ENCODE assay signal across 16 cellular contexts in the genomic region with DNA sequence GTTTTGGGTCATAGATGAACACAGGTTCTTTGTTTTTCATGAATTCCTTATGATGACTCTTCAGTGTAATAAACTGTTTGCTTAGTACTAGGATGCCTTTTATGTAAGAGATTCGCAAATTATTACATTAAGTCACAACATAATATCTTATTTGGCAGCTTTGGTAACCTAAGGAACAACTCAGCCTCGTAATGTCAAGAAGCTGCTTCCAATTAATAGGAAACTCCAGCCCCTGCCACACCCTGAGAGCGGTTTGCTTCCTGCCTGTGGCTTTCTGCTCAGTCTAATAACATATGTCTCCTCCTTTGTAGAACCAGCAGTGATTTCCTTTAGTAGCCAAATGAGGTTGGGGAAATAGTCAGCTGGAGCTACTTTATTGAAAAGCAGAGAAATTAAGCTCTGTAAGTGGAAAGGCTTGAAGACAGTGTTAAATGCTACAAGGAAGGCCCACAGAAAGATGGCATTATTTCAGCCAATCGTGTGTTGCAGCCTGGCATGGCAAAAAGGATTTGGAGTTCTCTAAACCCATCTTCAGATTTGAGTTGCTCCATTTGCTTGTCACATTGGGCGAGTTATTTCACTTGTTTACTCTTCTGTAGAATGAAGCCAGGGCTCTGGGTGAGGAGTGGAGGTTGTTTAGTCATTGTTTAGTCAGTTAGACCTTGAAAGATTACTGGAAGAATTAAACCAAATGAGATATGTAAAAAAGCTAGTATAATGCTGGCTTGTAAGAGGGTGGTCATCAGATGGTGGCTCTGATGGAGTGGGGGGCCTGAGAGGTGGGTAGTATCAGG. TPM values are rescaled to one million over a fixed set of nuclear protein-coding genes. Genes with fewer than 3 reads are reported as not detected.
DNase-seq lines count a peak whose midpoint lies in the region; ATAC-seq and TF ChIP-seq lines count a peak whose summit lies in the region.
"Had no signal": no experiment of that assay in that cellular context is flagged by ENCODE, and none has a peak within 500 bp of the region (broad histone marks: within the 10 kb centered on the region; RNA-seq: fewer than 3 reads in every experiment).

No MANE protein-coding gene starts in this region.

- peaks cover 73% of the 10 kb centered on the region for H3K36me3 ChIP-seq in Karpas-422 (ENCODE audit: insufficient read depth, low read length)

- H3K36me3 Mint-ChIP-seq in T-cell, result peaks cover 69% of the 10 kb centered on the region

- H3K27me3 Mint-ChIP-seq in T-cell, result no peaks in the 10 kb centered on the region

- no peaks in the 10 kb centered on the region for H3K27me3 ChIP-seq in Karpas-422 (ENCODE audit: low read length)
- H3K27me3 ChIP-seq: cardiac muscle cell, heart left ventricle had no signal

- H3K9ac ChIP-seq in Karpas-422 (ENCODE audit: low read length), result no peak overlapping the region
- H3K9ac ChIP-seq: parathyroid adenoma had no signal

- DNase-seq in AG08395 (ENCODE audit: low spot score), result peak; percentile 59
- DNase-seq in GM04504 (ENCODE audit: low read depth), result peak; percentile 46
- DNase-seq in choroid plexus epithelial cell (ENCODE audit: low read depth), result peak; percentile 45
- peak; percentile 17 for DNase-seq in kidney tubule cell (ENCODE audit: low spot score)
- DNase-seq in Karpas-422, result no peak
- DNase-seq in stimulated activated CD4-positive, alpha-beta T cell treated with anti-CD3 and anti-CD28 coated beads, Interleukin-4, amount 100 ng/mL, for 4 hours, result no peak
- no peak for DNase-seq in T-cell
- DNase-seq in Kasumi-1 (lab: John Stamatoyannopoulos, UW), result no peak
- DNase-seq: activated CD4-positive, CD25-positive, alpha-beta regulatory T cell; activated naive CD4-positive, alpha-beta T cell treated with anti-CD3 and anti-CD28 coated beads, Interleukin-2, amount 50 U/mL, for 16 hours; DMS153; heart left ventricle; NCI-H1092 treated with DMSO at 0.1 percent for 48 hours; NCI-H748 treated with DMSO at 0.1 percent for 48 hours had no signal

- no peak for ATAC-seq in T-cell (replicated peaks in 1 of 4)

- H3K4me3 Mint-ChIP-seq in T-cell, result no peak overlapping the region

- H3K4me3 ChIP-seq in choroid plexus epithelial cell (ENCODE audit: low read depth, low read length) (no peak overlapping the region), Karpas-422 (ENCODE audit: low read length) (no peak overlapping the region)
- H3K4me3 ChIP-seq: cardiac muscle cell, heart left ventricle had no signal

- H3K27ac Mint-ChIP-seq in T-cell, result no peak overlapping the region

- peaks cover 5% of the 10 kb centered on the region for H3K4me1 ChIP-seq in Karpas-422 (ENCODE audit: low read length)
- H3K4me1 ChIP-seq: parathyroid adenoma had no signal

- TF ChIP-seq CTCF in choroid plexus epithelial cell (conservative IDR thresholded peaks at IDR 0.05; ENCODE audit: low read depth, low read length), result no peak

- peaks cover 43% of the 10 kb centered on the region for H3K79me2 ChIP-seq in Karpas-422 (ENCODE audit: low read length)
- H3K79me2 ChIP-seq: parathyroid adenoma had no signal

- H3K9me2 ChIP-seq in Karpas-422 (replicated peaks; ENCODE audit: insufficient read depth, low read length), result no peaks in the 10 kb centered on the region

- H2AFZ ChIP-seq in Karpas-422 (ENCODE audit: low read length), result no peak overlapping the region
- H2AFZ ChIP-seq: parathyroid adenoma had no signal

- H4K20me1 ChIP-seq in Karpas-422 (ENCODE audit: insufficient read depth, low read depth, low read length), result no peaks in the 10 kb centered on the region

- H3K9me3 ChIP-seq in Karpas-422 (ENCODE audit: low read length), result no peaks in the 10 kb centered on the region
- H3K9me3 ChIP-seq: heart left ventricle had no signal

- no peaks in the 10 kb centered on the region for H3K9me3 Mint-ChIP-seq in T-cell

- no peak overlapping the region for H3K4me2 ChIP-seq in Karpas-422 (ENCODE audit: low read depth, low read length, poor library complexity, severe bottlenecking)

- no peak overlapping the region for H3K27ac ChIP-seq in Karpas-422 (ENCODE audit: low read length)
- H3K27ac ChIP-seq: cardiac muscle cell, heart left ventricle, parathyroid adenoma had no signal

- POLR2A ChIA-PET in T-cell (lab: Charles Lee), result no interaction called here

- CTCF ChIA-PET in T-cell (lab: Charles Lee), result interaction anchor here in 1 of 2 donors (0.6 kb wide), 1 partner anchor 138 kb away, joined by 3 read pairs; a partner anchor contains a TSS

- peaks cover 17 to 27% (median 23%) of the 10 kb centered on the region in 3 donors for H3K4me1 Mint-ChIP-seq in T-cell

RNA-seq across cellular contexts. Expression of a gene that starts 54.1 kb away (rescaled TPM):
- 29.2 and 38.7 TPM in 2 replicates for total RNA-seq in Karpas-422 (2014; rRNA removed; shearing (Covaris generic); ENCODE audit: low replicate concordance)
- total RNA-seq in T-cell, result 10 to 100 TPM; 32.0 to 41.9 (median 34.6) TPM

Comparison
In these comparisons a context has a peak if more than half of its experiments do, and no peak if none do; other contexts are left out.
1. DNase-seq: peak in AG08395 (single experiment), GM04504 (single experiment), choroid plexus epithelial cell (single experiment) and kidney tubule cell (single experiment); none in Karpas-422 (single experiment), stimulated activated CD4-positive, alpha-beta T cell treated with anti-CD3 and anti-CD28 coated beads, Interleukin-4, amount 100 ng/mL, for 4 hours (0 of 2), T-cell (0 of 34) and Kasumi-1 (0 of 2).